ENCODE assay signal across 11 cellular contexts in the genomic region with DNA sequence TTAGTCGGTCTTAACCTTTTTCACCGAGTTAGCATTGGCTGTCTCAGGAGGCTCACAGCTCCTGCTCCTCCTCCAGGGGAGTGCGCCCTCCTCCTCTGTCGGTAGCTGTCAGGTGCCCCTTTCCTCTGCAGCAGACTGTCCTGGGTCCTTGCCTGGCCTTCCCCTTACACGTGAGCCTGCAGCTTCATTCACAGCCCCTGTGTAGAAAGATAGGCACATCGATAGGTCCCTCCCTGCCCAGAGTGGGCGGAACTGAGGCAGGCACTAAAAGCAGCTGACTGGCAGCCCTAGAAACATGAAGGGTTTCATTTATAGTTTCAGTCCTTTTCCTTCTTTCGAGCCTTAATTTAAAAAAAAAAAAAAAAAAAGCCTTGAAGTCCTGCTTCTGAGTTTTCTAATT. TPM values are rescaled to one million over a fixed set of nuclear protein-coding genes. Genes with fewer than 3 reads are reported as not detected.
A peak's percentile ranks its signal among the peaks of the same experiment; 100 is the strongest.
DNase-seq lines count a peak whose midpoint lies in the region; ATAC-seq and TF ChIP-seq lines count a peak whose summit lies in the region.
"Had no signal": no experiment of that assay in that cellular context is flagged by ENCODE, and none has a peak within 500 bp of the region (broad histone marks: within the 10 kb centered on the region; RNA-seq: fewer than 3 reads in every experiment).

No MANE protein-coding gene starts in this region.

- no peak overlapping the region for H3K4me3 Mint-ChIP-seq in activated CD4-positive, alpha-beta memory T cell treated with anti-CD3 and anti-CD28 coated beads for 36 hours
- peak overlapping the region in 1 of 2 donors; percentile 63 for H3K4me3 Mint-ChIP-seq in stimulated activated naive B cell treated with anti-CD40 and anti-IgM and Interleukin-4, amounts not matched to agents 10 μg/mL and 1 μg/mL and 100 μg/mL, for 72 hours
- H3K4me3 Mint-ChIP-seq in endothelial cell (ENCODE audit: unreplicated experiment): no peak overlapping the region
- H3K4me3 Mint-ChIP-seq: B cell had no signal

- H3K27ac Mint-ChIP-seq in activated CD4-positive, alpha-beta memory T cell treated with anti-CD3 and anti-CD28 coated beads for 36 hours: no peak overlapping the region
- H3K27ac Mint-ChIP-seq in stimulated activated naive B cell treated with anti-CD40 and anti-IgM and Interleukin-4, amounts not matched to agents 10 μg/mL and 1 μg/mL and 100 μg/mL, for 72 hours: peak overlapping the region; percentile 20
- no peak overlapping the region for H3K27ac Mint-ChIP-seq in endothelial cell (ENCODE audit: unreplicated experiment)
- H3K27ac Mint-ChIP-seq: B cell had no signal

- CTCF ChIA-PET in activated CD4-positive, alpha-beta memory T cell treated with anti-CD3 and anti-CD28 coated beads for 36 hours (lab: Charles Lee): interaction anchor here (1.6 kb wide), 1 partner anchor 97 kb away, joined by 4 read pairs; a partner anchor contains a TSS

- TF ChIP-seq CTCF in endothelial cell (IDR thresholded peaks at IDR 0.05; ENCODE audit: unreplicated experiment): no peak

- ATAC-seq in HG03025 (IDR thresholded peaks at IDR 0.05; ENCODE audit: low FRiP score, unreplicated experiment) (peak; percentile 39), GM21529 (IDR thresholded peaks at IDR 0.05; ENCODE audit: unreplicated experiment) (no peak)
- peak; percentile 24 to 44 for ATAC-seq in stimulated activated naive B cell treated with anti-CD40 and anti-IgM and Interleukin-4, amounts not matched to agents 10 μg/mL and 1 μg/mL and 100 μg/mL, for 72 hours (replicated peaks)

- intact Hi-C loops in activated CD4-positive, alpha-beta memory T cell treated with anti-CD3 and anti-CD28 coated beads for 36 hours (cut with micrococcal nuclease): loop anchor here (10.0 kb wide), 1 partner anchor 236 kb away; no protein-coding TSS in a partner anchor

- peak; percentile 24 for DNase-seq in activated naive CD4-positive, alpha-beta T cell treated with anti-CD3 and anti-CD28 coated beads, Interleukin-2, amount 50 U/mL, for 16 hours
- DNase-seq in activated naive CD4-positive, alpha-beta T cell treated with Interleukin-2 at 50 U/mL for 16 hours: no peak
- peak; percentile 36 for DNase-seq in activated CD4-positive, alpha-beta memory T cell treated with anti-CD3 and anti-CD28 coated beads for 36 hours
- DNase-seq in stimulated activated naive B cell treated with anti-CD40 and anti-IgM and Interleukin-4, amounts not matched to agents 10 μg/mL and 1 μg/mL and 100 μg/mL, for 72 hours: no peak
- DNase-seq in NCI-H2081 treated with DMSO at 0.1 percent for 48 hours (lab: John Stamatoyannopoulos, UW) (no peak), endothelial cell (ENCODE audit: low spot score) (no peak)
- DNase-seq: activated CD4-positive, alpha-beta T cell treated with anti-CD3 and anti-CD28 coated beads, Interleukin-2, amount 10 ng/mL, durations not matched to agents 24 days and 14 days; NCI-H774 had no signal

- peaks cover 88% of the 10 kb centered on the region for H3K4me1 Mint-ChIP-seq in activated CD4-positive, alpha-beta memory T cell treated with anti-CD3 and anti-CD28 coated beads for 36 hours (ENCODE audit: low read depth)
- H3K4me1 Mint-ChIP-seq in stimulated activated naive B cell treated with anti-CD40 and anti-IgM and Interleukin-4, amounts not matched to agents 10 μg/mL and 1 μg/mL and 100 μg/mL, for 72 hours: peaks cover 63 to 93% of the 10 kb centered on the region in 2 donors
- peaks cover 26% of the 10 kb centered on the region for H3K4me1 Mint-ChIP-seq in endothelial cell (ENCODE audit: unreplicated experiment)

- H3K27me3 Mint-ChIP-seq in activated CD4-positive, alpha-beta memory T cell treated with anti-CD3 and anti-CD28 coated beads for 36 hours: no peaks in the 10 kb centered on the region
- H3K27me3 Mint-ChIP-seq in stimulated activated naive B cell treated with anti-CD40 and anti-IgM and Interleukin-4, amounts not matched to agents 10 μg/mL and 1 μg/mL and 100 μg/mL, for 72 hours: no peaks in the 10 kb centered on the region
- H3K27me3 Mint-ChIP-seq in endothelial cell (ENCODE audit: unreplicated experiment): peaks cover 3% of the 10 kb centered on the region
- H3K27me3 Mint-ChIP-seq: activated CD4-positive, alpha-beta T cell treated with anti-CD3 and anti-CD28 coated beads, Interleukin-2, amount 10 ng/mL, durations not matched to agents 24 days and 14 days; B cell had no signal

- H3K36me3 Mint-ChIP-seq in activated CD4-positive, alpha-beta memory T cell treated with anti-CD3 and anti-CD28 coated beads for 36 hours: peaks cover 18% of the 10 kb centered on the region
- H3K36me3 Mint-ChIP-seq in stimulated activated naive B cell treated with anti-CD40 and anti-IgM and Interleukin-4, amounts not matched to agents 10 μg/mL and 1 μg/mL and 100 μg/mL, for 72 hours: peaks cover 41 to 71% of the 10 kb centered on the region in 2 donors
- H3K36me3 Mint-ChIP-seq in endothelial cell (ENCODE audit: low read depth, unreplicated experiment): peaks cover 15% of the 10 kb centered on the region

- H3K9me3 Mint-ChIP-seq in activated CD4-positive, alpha-beta memory T cell treated with anti-CD3 and anti-CD28 coated beads for 36 hours: no peaks in the 10 kb centered on the region
- H3K9me3 Mint-ChIP-seq in stimulated activated naive B cell treated with anti-CD40 and anti-IgM and Interleukin-4, amounts not matched to agents 10 μg/mL and 1 μg/mL and 100 μg/mL, for 72 hours: peaks cover 1% of the 10 kb centered on the region in 2 donors
- H3K9me3 Mint-ChIP-seq in endothelial cell (ENCODE audit: unreplicated experiment): no peaks in the 10 kb centered on the region
- H3K9me3 Mint-ChIP-seq: activated CD4-positive, alpha-beta T cell treated with anti-CD3 and anti-CD28 coated beads, Interleukin-2, amount 10 ng/mL, durations not matched to agents 24 days and 14 days had no signal

- POLR2A ChIA-PET in activated CD4-positive, alpha-beta memory T cell treated with anti-CD3 and anti-CD28 coated beads for 36 hours (lab: Charles Lee): interaction anchor here (2.0 kb wide), 1 partner anchor 18 kb away, joined by 8 read pairs; a partner anchor contains a TSS

RNA-seq across cellular contexts. Expression of a gene that starts 17.2 kb away (rescaled TPM):
- total RNA-seq in activated CD4-positive, alpha-beta memory T cell treated with anti-CD3 and anti-CD28 coated beads for 36 hours: 10 to 100 TPM; 26.6 to 29.2 TPM
- total RNA-seq in endothelial cell (ENCODE audit: unreplicated experiment): 24.7 TPM

Comparison
In these comparisons a context has a peak if more than half of its experiments do, and no peak if none do; other contexts are left out.
1. DNase-seq: peak in activated naive CD4-positive, alpha-beta T cell treated with anti-CD3 and anti-CD28 coated beads, Interleukin-2, amount 50 U/mL, for 16 hours (single experiment) and activated CD4-positive, alpha-beta memory T cell treated with anti-CD3 and anti-CD28 coated beads for 36 hours (single experiment); none in activated naive CD4-positive, alpha-beta T cell treated with Interleukin-2 at 50 U/mL for 16 hours (single experiment), stimulated activated naive B cell treated with anti-CD40 and anti-IgM and Interleukin-4, amounts not matched to agents 10 μg/mL and 1 μg/mL and 100 μg/mL, for 72 hours (single experiment), NCI-H2081 treated with DMSO at 0.1 percent for 48 hours (single experiment) and endothelial cell (single experiment).